8 cellular contexts compared by ENCODE assay signal in genomic region chr10:38402442-38403346, GRCh38.
DNase-seq lines count a peak whose midpoint lies in the region; TF ChIP-seq lines count a peak whose summit lies in the region.
"Not testable (repeated sequence)": the region's sequence is repeated elsewhere in the genome, so short reads cannot be mapped to it uniquely, and the experiment has no call there.

No MANE protein-coding gene starts in this region.

- not testable (repeated sequence) for H3K9me3 ChIP-seq in Loucy (ENCODE audit: insufficient read depth, low read depth, low read length)

- H3K4me2 ChIP-seq in Loucy (ENCODE audit: low read depth, low read length, poor library complexity, severe bottlenecking) = peak overlapping the region; percentile 73

- not testable (repeated sequence) for H3K27me3 ChIP-seq in Loucy (ENCODE audit: insufficient read depth, low read length, poor library complexity, severe bottlenecking)

- H3K4me3 ChIP-seq in Loucy (ENCODE audit: low read length, poor library complexity, severe bottlenecking) (peak overlapping the region; percentile 85), fibroblast of villous mesenchyme (ENCODE audit: low read depth, low read length) (peak overlapping the region; percentile 67)

- TF ChIP-seq CTCF in Loucy (conservative IDR thresholded peaks at IDR 0.05; ENCODE audit: low read length); fibroblast of villous mesenchyme (IDR thresholded peaks at IDR 0.05; ENCODE audit: insufficient read depth, low read depth, low read length): not testable (repeated sequence)

- not testable (repeated sequence) for H4K20me1 ChIP-seq in Loucy (ENCODE audit: insufficient read depth, low read length, poor library complexity, severe bottlenecking)

- H2AFZ ChIP-seq in Loucy (ENCODE audit: low read length) = peak overlapping the region; percentile 89

- H3K4me1 ChIP-seq in Loucy (ENCODE audit: insufficient read depth, low read length, poor library complexity, severe bottlenecking) = not testable (repeated sequence)

- not testable (repeated sequence) for H3K79me2 ChIP-seq in Loucy (ENCODE audit: insufficient read depth, low read length)

- H3K36me3 ChIP-seq in Loucy (ENCODE audit: insufficient read depth, low read length) = not testable (repeated sequence)

- not testable (repeated sequence) for H3F3A ChIP-seq in Loucy (ENCODE audit: low read depth)

- not testable (repeated sequence) for H3K9me2 ChIP-seq in Loucy (replicated peaks; ENCODE audit: low read depth, low read length)

- peak overlapping the region; percentile 89 for H3K9ac ChIP-seq in Loucy (ENCODE audit: low read depth, low read length, poor library complexity, severe bottlenecking)

- H3K27ac ChIP-seq in substantia nigra (ENCODE audit: low read depth, low read length, poor library complexity, severe bottlenecking) = peak overlapping the region; percentile 85

- peak; percentile 52 for DNase-seq in GM04503 (ENCODE audit: low read depth)
- peak; percentile 93 for DNase-seq in HCEC 1CT
- DNase-seq in SHP77 treated with DMSO at 0.1 percent for 48 hours (lab: John Stamatoyannopoulos, UW) = peak; percentile 49
- peak; percentile 89 for DNase-seq in activated gamma-delta T cell (lab: John Stamatoyannopoulos, UW)
- peak; percentile 93 for DNase-seq in fibroblast of villous mesenchyme (ENCODE audit: low read depth)
- DNase-seq in nucleus accumbens (lab: John Stamatoyannopoulos, UW) = peak; percentile 31 to 97 (median 86)
- DNase-seq in substantia nigra (lab: John Stamatoyannopoulos, UW) = peak; percentile 37 to 96 (median 88)

Comparison
In these comparisons a context has a peak if more than half of its experiments do, and no peak if none do; other contexts are left out.
1. Peak in every context shown above with its lines: DNase-seq, H3K4me3 ChIP-seq and H3K27ac ChIP-seq.